ENCODE assay signal across 19 cellular contexts in the genomic region with DNA sequence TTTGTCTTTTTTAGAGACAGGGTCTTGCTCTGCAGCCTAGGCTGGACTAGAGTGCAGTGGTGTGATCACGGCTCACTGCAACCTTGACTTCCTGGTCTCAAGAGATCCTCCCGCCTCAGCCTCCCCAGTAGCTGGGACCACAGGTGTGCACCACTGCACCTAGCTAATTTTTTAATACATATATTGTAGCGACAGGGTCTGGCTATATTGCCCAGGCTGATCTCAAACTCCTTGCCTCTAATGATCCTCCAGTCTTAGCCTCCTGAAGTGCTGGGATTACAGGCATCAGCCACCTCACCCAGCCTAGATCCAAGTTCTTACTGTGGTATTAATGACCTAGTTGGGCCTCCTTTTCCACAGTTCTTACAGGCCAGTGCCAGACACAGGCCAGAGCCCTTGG. TPM values are rescaled to one million over a fixed set of nuclear protein-coding genes. Genes with fewer than 3 reads are reported as not detected.
"Had no signal": no experiment of that assay in that cellular context is flagged by ENCODE, and none has a peak within 500 bp of the region (broad histone marks: within the 10 kb centered on the region; RNA-seq: fewer than 3 reads in every experiment).

No MANE protein-coding gene starts in this region.

- ATAC-seq: activated CD4-positive, CD25-positive, alpha-beta regulatory T cell treated with anti-CD3 and anti-CD28 coated beads, Interleukin-2, amount 50 U/mL, for 24 hours; stimulated activated effector memory CD8-positive, alpha-beta T cell treated with anti-CD3 and anti-CD28 coated beads, Interleukin-12 subunit alpha, Interleukin-12 subunit beta, amount 100 ng/mL, for 72 hours; upper lobe of right lung had no signal

- H2AFZ ChIP-seq: hepatocyte, parathyroid adenoma had no signal

- H3K27me3 ChIP-seq: breast epithelium, hepatocyte, upper lobe of right lung had no signal

- DNase-seq: activated CD4-positive, alpha-beta T cell treated with anti-CD3 and anti-CD28 coated beads, Interleukin-2, amount 50 U/mL, for 1 hour; activated CD8-positive, alpha-beta memory T cell treated with anti-CD3 and anti-CD28 coated beads for 24 hours; activated naive CD8-positive, alpha-beta T cell treated with anti-CD3 and anti-CD28 coated beads for 36 hours; amygdala; cerebellar nuclear complex; dermis blood vessel endothelial cell; endodermal cell; erythroblast; islet precursor cell; midbrain; T-helper 1 cell; upper lobe of right lung had no signal

- H3K4me2 ChIP-seq: hepatocyte had no signal

- H3K27ac ChIP-seq: breast epithelium, hepatocyte, parathyroid adenoma, upper lobe of right lung had no signal

- H3K9ac ChIP-seq: parathyroid adenoma had no signal

- H3K36me3 ChIP-seq: breast epithelium, upper lobe of right lung had no signal

- H3K4me1 ChIP-seq: breast epithelium, parathyroid adenoma had no signal

- H3K9me3 ChIP-seq: breast epithelium, upper lobe of right lung had no signal

- H3K4me3 ChIP-seq: breast epithelium, hepatocyte, lung, upper lobe of right lung had no signal

- H3K79me2 ChIP-seq: hepatocyte, parathyroid adenoma had no signal

RNA-seq across cellular contexts. Expression of a gene that starts 50.2 kb away (rescaled TPM):
- total RNA-seq: activated naive CD8-positive, alpha-beta T cell treated with anti-CD3 and anti-CD28 coated beads for 36 hours; dermis blood vessel endothelial cell; myocyte; upper lobe of right lung had no signal
